31 cellular contexts compared by ENCODE assay signal in genomic region chr2:134715932-134716643, GRCh38. TPM values are rescaled to one million over a fixed set of nuclear protein-coding genes. Genes with fewer than 3 reads are reported as not detected.
DNase-seq lines count a peak whose midpoint lies in the region; ATAC-seq and TF ChIP-seq lines count a peak whose summit lies in the region.
"Had no signal": no experiment of that assay in that cellular context is flagged by ENCODE, and none has a peak within 500 bp of the region (broad histone marks: within the 10 kb centered on the region; RNA-seq: fewer than 3 reads in every experiment).

No MANE protein-coding gene starts in this region.

- H3K36me3 Mint-ChIP-seq in stimulated activated naive CD8-positive, alpha-beta T cell treated with anti-CD3 and anti-CD28 coated beads, Interleukin-15, Interleukin-2, amounts not matched to agents 100 ng/mL and 50 ng/mL, for 24 hours (ENCODE audit: low read depth) = no peaks in the 10 kb centered on the region
- H3K36me3 Mint-ChIP-seq in activated B cell treated with CpG ODN at 0.5 μM for 24 hours (ENCODE audit: low read depth) (no peaks in the 10 kb centered on the region), glutamatergic neuron (ENCODE audit: unreplicated experiment) (peaks cover 3% of the 10 kb centered on the region)
- H3K36me3 Mint-ChIP-seq: CD8-positive, alpha-beta T cell had no signal

- intact Hi-C loops in activated B cell treated with CpG ODN at 0.5 μM for 24 hours (cut with micrococcal nuclease) = loop anchor here (5.0 kb wide), 1 partner anchor 181 kb away; no protein-coding TSS in a partner anchor

- CTCF ChIA-PET in activated B cell treated with CpG ODN at 0.5 μM for 24 hours (lab: Charles Lee) = interaction anchor here (0.9 kb wide), 1 partner anchor 24 kb away, joined by 3 read pairs; no protein-coding TSS in a partner anchor

- H3K27me3 Mint-ChIP-seq in stimulated activated naive CD8-positive, alpha-beta T cell treated with anti-CD3 and anti-CD28 coated beads, Interleukin-15, Interleukin-2, amounts not matched to agents 100 ng/mL and 50 ng/mL, for 24 hours = peaks cover 74% of the 10 kb centered on the region
- peaks cover 87% of the 10 kb centered on the region for H3K27me3 Mint-ChIP-seq in stimulated activated naive CD8-positive, alpha-beta T cell treated with anti-CD3 and anti-CD28 coated beads, Interleukin-15, amount 100 ng/mL, for 72 hours
- H3K27me3 Mint-ChIP-seq in activated B cell treated with CpG ODN at 0.5 μM for 24 hours (peaks cover 19% of the 10 kb centered on the region), glutamatergic neuron (ENCODE audit: unreplicated experiment) (peaks cover 12% of the 10 kb centered on the region)

- no peaks in the 10 kb centered on the region for H3K9me3 Mint-ChIP-seq in stimulated activated naive CD8-positive, alpha-beta T cell treated with anti-CD3 and anti-CD28 coated beads, Interleukin-15, Interleukin-2, amounts not matched to agents 100 ng/mL and 50 ng/mL, for 24 hours
- no peaks in the 10 kb centered on the region for H3K9me3 Mint-ChIP-seq in stimulated activated naive CD8-positive, alpha-beta T cell treated with anti-CD3 and anti-CD28 coated beads, Interleukin-15, amount 100 ng/mL, for 72 hours
- no peaks in the 10 kb centered on the region for H3K9me3 Mint-ChIP-seq in activated B cell treated with CpG ODN at 0.5 μM for 24 hours
- peaks cover 12% of the 10 kb centered on the region for H3K9me3 Mint-ChIP-seq in glutamatergic neuron (ENCODE audit: unreplicated experiment)
- H3K9me3 Mint-ChIP-seq: activated naive CD4-positive, alpha-beta T cell treated with anti-CD3 and anti-CD28 coated beads, Interleukin-2, amount 50 U/mL, for 72 hours; CD8-positive, alpha-beta T cell had no signal

- H3K27ac Mint-ChIP-seq in stimulated activated naive CD8-positive, alpha-beta T cell treated with anti-CD3 and anti-CD28 coated beads, Interleukin-15, Interleukin-2, amounts not matched to agents 100 ng/mL and 50 ng/mL, for 24 hours = peak overlapping the region; percentile 5
- no peak overlapping the region for H3K27ac Mint-ChIP-seq in stimulated activated naive CD8-positive, alpha-beta T cell treated with anti-CD3 and anti-CD28 coated beads, Interleukin-15, amount 100 ng/mL, for 72 hours
- H3K27ac Mint-ChIP-seq in activated B cell treated with CpG ODN at 0.5 μM for 24 hours (no peak overlapping the region), glutamatergic neuron (ENCODE audit: unreplicated experiment) (no peak overlapping the region)
- H3K27ac Mint-ChIP-seq: activated naive CD4-positive, alpha-beta T cell treated with anti-CD3 and anti-CD28 coated beads, Interleukin-2, amount 50 U/mL, for 72 hours; CD8-positive, alpha-beta T cell had no signal

- POLR2A ChIA-PET in activated B cell treated with CpG ODN at 0.5 μM for 24 hours (lab: Charles Lee) = interaction anchor here (1.3 kb wide), 1 partner anchor 24 kb away, joined by 4 read pairs; no protein-coding TSS in a partner anchor

- DNase-seq in stimulated activated naive CD8-positive, alpha-beta T cell treated with anti-CD3 and anti-CD28 coated beads, Interleukin-15, amount 100 ng/mL, for 72 hours = no peak
- DNase-seq in activated B cell treated with CpG ODN at 0.5 μM for 24 hours (no peak), glutamatergic neuron (no peak), AG08396 (ENCODE audit: low spot score) (no peak), OCI-M2 (lab: John Stamatoyannopoulos, UW; ENCODE audit: unreplicated experiment) (no peak)
- no peak for DNase-seq in stimulated activated CD4-positive, alpha-beta T cell treated with anti-CD3 and anti-CD28 coated beads, Interleukin-4, amount 100 ng/mL, for 1 hour
- DNase-seq: activated effector memory CD4-positive, alpha-beta T cell treated with Interleukin-2 at 50 U/mL for 16 hours; activated T-cell treated with anti-CD3 and anti-CD28 coated beads for 4 hours; aorta; BE2C; CD8-positive, alpha-beta T cell; cortex of kidney; effector memory CD4-positive, alpha-beta T cell; foreskin fibroblast; KG1; kidney glomerular epithelial cell; naive thymus-derived CD8-positive, alpha-beta T cell; NCI-H1417; NCI-H69; ovary; Right ventricle myocardium superior; small intestine; stimulated activated naive CD8-positive, alpha-beta T cell treated with anti-CD3 and anti-CD28 coated beads, Interleukin-15, Interleukin-2, amounts not matched to agents 100 U/mL and 50 U/mL, for 24 hours; uterus had no signal

- H3K4me1 Mint-ChIP-seq in stimulated activated naive CD8-positive, alpha-beta T cell treated with anti-CD3 and anti-CD28 coated beads, Interleukin-15, Interleukin-2, amounts not matched to agents 100 ng/mL and 50 ng/mL, for 24 hours (ENCODE audit: low read depth) = peaks cover 51% of the 10 kb centered on the region
- H3K4me1 Mint-ChIP-seq in stimulated activated naive CD8-positive, alpha-beta T cell treated with anti-CD3 and anti-CD28 coated beads, Interleukin-15, amount 100 ng/mL, for 72 hours = peaks cover 57% of the 10 kb centered on the region
- H3K4me1 Mint-ChIP-seq in activated B cell treated with CpG ODN at 0.5 μM for 24 hours (peaks cover 52% of the 10 kb centered on the region), glutamatergic neuron (ENCODE audit: low read depth, unreplicated experiment) (peaks cover 54% of the 10 kb centered on the region)

- ATAC-seq in stimulated activated naive CD8-positive, alpha-beta T cell treated with anti-CD3 and anti-CD28 coated beads, Interleukin-15, amount 100 ng/mL, for 72 hours = no peak
- ATAC-seq in activated B cell treated with CpG ODN at 0.5 μM for 24 hours (ENCODE audit: low read depth) (no peak), GM19397 (IDR thresholded peaks at IDR 0.05; ENCODE audit: unreplicated experiment) (no peak)
- ATAC-seq: activated naive CD4-positive, alpha-beta T cell treated with anti-CD3 and anti-CD28 coated beads, Interleukin-2, amount 50 U/mL, for 72 hours; CD8-positive, alpha-beta T cell; esophagus mucosa; naive thymus-derived CD8-positive, alpha-beta T cell; Panc1; SK-N-SH treated with all-trans-retinoic acid at 6 μM for 48 hours; stimulated activated naive CD8-positive, alpha-beta T cell treated with anti-CD3 and anti-CD28 coated beads, Interleukin-15, Interleukin-2, amounts not matched to agents 100 U/mL and 50 U/mL, for 24 hours had no signal

- H3K4me3 Mint-ChIP-seq in stimulated activated naive CD8-positive, alpha-beta T cell treated with anti-CD3 and anti-CD28 coated beads, Interleukin-15, Interleukin-2, amounts not matched to agents 100 ng/mL and 50 ng/mL, for 24 hours = no peak overlapping the region
- H3K4me3 Mint-ChIP-seq in stimulated activated naive CD8-positive, alpha-beta T cell treated with anti-CD3 and anti-CD28 coated beads, Interleukin-15, amount 100 ng/mL, for 72 hours = no peak overlapping the region
- H3K4me3 Mint-ChIP-seq in activated B cell treated with CpG ODN at 0.5 μM for 24 hours (peak overlapping the region; percentile 85), glutamatergic neuron (ENCODE audit: unreplicated experiment) (peak overlapping the region; percentile 81)
- H3K4me3 Mint-ChIP-seq: CD8-positive, alpha-beta T cell had no signal

- TF ChIP-seq CTCF in activated B cell treated with CpG ODN at 0.5 μM for 24 hours (IDR thresholded peaks at IDR 0.05) = no peak
- TF ChIP-seq CTCF in glutamatergic neuron (IDR thresholded peaks at IDR 0.05; ENCODE audit: partially characterized antibody, unreplicated experiment) = no peak

RNA-seq across cellular contexts. Expression of gene TMEM163, which starts 2.7 kb away (rescaled TPM):
- total RNA-seq in activated B cell treated with CpG ODN at 0.5 μM for 24 hours = 4.4 and 6.0 TPM in 2 replicates
- 27.7 TPM for total RNA-seq in glutamatergic neuron (ENCODE audit: unreplicated experiment)
- total RNA-seq: H4; naive thymus-derived CD8-positive, alpha-beta T cell had no signal

Comparison
In these comparisons a context has a peak if more than half of its experiments do, and no peak if none do; other contexts are left out.
1. H3K4me3 Mint-ChIP-seq: peak in activated B cell treated with CpG ODN at 0.5 μM for 24 hours (single experiment) and glutamatergic neuron (single experiment); none in stimulated activated naive CD8-positive, alpha-beta T cell treated with anti-CD3 and anti-CD28 coated beads, Interleukin-15, Interleukin-2, amounts not matched to agents 100 ng/mL and 50 ng/mL, for 24 hours (single experiment) and stimulated activated naive CD8-positive, alpha-beta T cell treated with anti-CD3 and anti-CD28 coated beads, Interleukin-15, amount 100 ng/mL, for 72 hours (0 of 2).